ENCODE assay signal across 12 cellular contexts in genomic region chr6:159953091-159953581, GRCh38. TPM values are rescaled to one million over a fixed set of nuclear protein-coding genes. Genes with fewer than 3 reads are reported as not detected.
DNase-seq lines count a peak whose midpoint lies in the region; ATAC-seq and TF ChIP-seq lines count a peak whose summit lies in the region.
"Had no signal": no experiment of that assay in that cellular context is flagged by ENCODE, and none has a peak within 500 bp of the region (broad histone marks: within the 10 kb centered on the region; RNA-seq: fewer than 3 reads in every experiment).

No MANE protein-coding gene starts in this region.

- H3K9me2 ChIP-seq in hepatocyte (replicated peaks; ENCODE audit: insufficient read depth), result no peaks in the 10 kb centered on the region

- H3K79me2 ChIP-seq in hepatocyte, result no peaks in the 10 kb centered on the region

- 62% methylated on average over 8 of the region's 8 CpGs for WGBS in hepatocyte (ENCODE audit: low lambda C conversion rate, missing lambda C conversion rate)

- peak overlapping the region; percentile 36 for H3K9ac ChIP-seq in skeletal muscle satellite cell (ENCODE audit: low read depth, low read length)

- ATAC-seq in HG02852 (IDR thresholded peaks at IDR 0.05; ENCODE audit: unreplicated experiment) (no peak), HG03196 (IDR thresholded peaks at IDR 0.05; ENCODE audit: unreplicated experiment) (no peak)

- TF ChIP-seq CTCF in VCaP (conservative IDR thresholded peaks at IDR 0.05), result no peak
- TF ChIP-seq CTCF in hepatocyte (IDR thresholded peaks at IDR 0.05; ENCODE audit: poor library complexity), result no peak

- no peak overlapping the region for H3K4me2 ChIP-seq in hepatocyte
- H3K4me2 ChIP-seq in skeletal muscle satellite cell (ENCODE audit: low read length), result peak overlapping the region; percentile 70

- H3K27ac ChIP-seq in VCaP (peak overlapping the region; percentile 22; the same call in 1 of the 2 replicates), hepatocyte (peak overlapping the region; percentile 39)
- H3K27ac ChIP-seq: ovary had no signal

- peak overlapping the region; percentile 22 for H2AFZ ChIP-seq in hepatocyte

- H3K9me3 ChIP-seq in hepatocyte (ENCODE audit: low read depth) (no peaks in the 10 kb centered on the region), skeletal muscle satellite cell (replicated peaks; ENCODE audit: low read length) (no peaks in the 10 kb centered on the region)
- H3K9me3 ChIP-seq: ovary had no signal

- H3K4me3 ChIP-seq in hepatocyte (no peak overlapping the region), skeletal muscle satellite cell (ENCODE audit: low read length) (peak overlapping the region; percentile 39)
- H3K4me3 ChIP-seq: ovary had no signal

- no peaks in the 10 kb centered on the region for H3K4me1 ChIP-seq in hepatocyte (ENCODE audit: insufficient read depth)
- H3K4me1 ChIP-seq in skeletal muscle satellite cell (ENCODE audit: control insufficient read depth, insufficient read depth, low read length), result peaks cover 15% of the 10 kb centered on the region

- H4K20me1 ChIP-seq in hepatocyte (ENCODE audit: insufficient read depth, poor library complexity, severe bottlenecking), result no peaks in the 10 kb centered on the region

- DNase-seq in HCEC 1CT, result peak; percentile 78
- DNase-seq in hepatocyte (ENCODE audit: low spot score), result peak; percentile 35
- no peak for DNase-seq in UCSD-AML1 (lab: John Stamatoyannopoulos, UW; ENCODE audit: unreplicated experiment)
- DNase-seq in NCI-H345 (lab: John Stamatoyannopoulos, UW), result no peak
- DNase-seq: activated CD4-positive, alpha-beta T cell treated with anti-CD3 and anti-CD28 coated beads, Interleukin-2, amount 50 U/mL, for 48 hours; GDM1; NCI-H1105 treated with DMSO at 0.1 percent for 48 hours had no signal

- H3K36me3 ChIP-seq in hepatocyte (replicated peaks; ENCODE audit: insufficient read depth, low read depth) (no peaks in the 10 kb centered on the region), skeletal muscle satellite cell (ENCODE audit: insufficient read depth, low read length) (no peaks in the 10 kb centered on the region)
- H3K36me3 ChIP-seq: ovary had no signal

- no peaks in the 10 kb centered on the region for H3K27me3 ChIP-seq in hepatocyte
- no peaks in the 10 kb centered on the region for H3K27me3 ChIP-seq in skeletal muscle satellite cell (ENCODE audit: control insufficient read depth, insufficient read depth, low read length)
- H3K27me3 ChIP-seq: ovary had no signal

RNA-seq across cellular contexts. Expression of gene IGF2R, which starts 15.7 kb away (rescaled TPM):
- total RNA-seq in hepatocyte, result 105 and 132 TPM in 2 replicates
- 56.1 and 61.2 TPM in 2 replicates for polyA plus RNA-seq in hepatocyte
- 86.5 and 116 TPM in 2 replicates for total RNA-seq in skeletal muscle satellite cell (2012; rRNA removed)

Comparison
In these comparisons a context has a peak if more than half of its experiments do, and no peak if none do; other contexts are left out.
1. DNase-seq: peak in HCEC 1CT (single experiment) and hepatocyte (single experiment); none in UCSD-AML1 (single experiment) and NCI-H345 (single experiment).